ENCODE assay signal across 8 cellular contexts in the genomic region with DNA sequence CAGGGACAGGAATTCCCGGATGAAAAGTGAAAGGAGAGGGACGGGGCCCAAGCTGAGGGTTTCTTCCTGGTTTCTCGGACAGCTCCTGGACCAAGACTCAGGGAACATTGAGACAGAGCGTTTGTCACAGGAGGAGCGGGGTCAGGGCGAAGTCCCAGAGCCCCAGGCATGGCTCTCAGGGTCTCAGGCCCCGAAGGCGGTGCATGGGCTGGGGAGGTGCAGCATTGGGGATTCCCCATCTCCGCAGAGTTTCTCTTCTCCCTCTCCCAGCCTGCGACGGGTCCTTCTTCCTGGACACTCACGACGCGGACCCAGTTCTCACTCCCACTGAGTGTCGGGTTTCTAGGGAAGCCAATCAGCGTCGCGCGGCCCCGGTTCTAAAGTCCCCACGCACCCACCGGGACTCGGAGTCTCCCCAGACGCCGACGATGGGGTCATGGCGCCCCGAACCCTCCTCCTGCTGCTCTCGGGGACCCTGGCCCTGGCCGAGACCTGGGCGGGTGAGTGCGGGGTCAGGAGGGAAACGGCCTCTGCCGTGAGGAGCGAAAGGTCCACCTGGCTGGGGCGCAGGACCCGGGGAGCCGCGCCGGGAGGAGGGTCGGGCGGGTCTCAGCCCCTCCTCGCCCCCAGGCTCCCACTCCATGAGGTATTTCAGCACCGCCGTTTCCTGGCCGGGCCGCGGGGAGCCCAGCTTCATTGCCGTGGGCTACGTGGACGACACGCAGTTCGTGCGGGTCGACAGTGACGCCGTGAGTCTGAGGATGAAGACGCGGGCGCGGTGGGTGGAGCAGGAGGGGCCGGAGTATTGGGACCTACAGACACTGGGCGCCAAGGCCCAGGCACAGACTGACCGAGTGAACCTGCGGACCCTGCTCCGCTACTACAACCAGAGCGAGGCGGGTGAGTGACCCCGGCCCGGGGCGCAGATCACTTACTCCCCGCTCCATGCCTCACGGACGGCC. TPM values are rescaled to one million over a fixed set of nuclear protein-coding genes. Genes with fewer than 3 reads are reported as not detected.
DNase-seq lines count a peak whose midpoint lies in the region; ATAC-seq and TF ChIP-seq lines count a peak whose summit lies in the region.

No MANE protein-coding gene starts in this region.

- peaks cover 27% of the 10 kb centered on the region for H3K36me3 Mint-ChIP-seq in T-cell

- no peak overlapping the region for H3K18ac ChIP-seq in mesendoderm (ENCODE audit: low read length)

- H2BK15ac ChIP-seq in mesendoderm (replicated peaks; ENCODE audit: low read depth), result no peak overlapping the region

- peak overlapping the region; percentile 56 for H3K56ac ChIP-seq in mesendoderm (ENCODE audit: low read length)

- CTCF ChIA-PET in T-cell (lab: Charles Lee), result no interaction called here

- H3K27ac ChIP-seq in duodenal mucosa (ENCODE audit: low read depth, low read length), result peak overlapping the region; percentile 7
- no peak overlapping the region for H3K27ac ChIP-seq in mesendoderm (ENCODE audit: low read depth, low read length)
- peak overlapping the region in 1 of 2 donors; percentile 42 for H3K27ac ChIP-seq in thoracic aorta

- H2AK5ac ChIP-seq in mesendoderm (ENCODE audit: low read length), result no peak overlapping the region

- H3K9ac ChIP-seq in duodenal mucosa (ENCODE audit: low read depth in 1 of 2, low read length in 2 of 2) (peak overlapping the region; percentile 29 to 44), mesendoderm (ENCODE audit: low read length) (peak overlapping the region; percentile 40)

- H4K5ac ChIP-seq in mesendoderm (ENCODE audit: low read length), result no peak overlapping the region

- peaks cover 38 to 58% of the 10 kb centered on the region in 2 donors for H3K27me3 Mint-ChIP-seq in T-cell

- H3K27me3 ChIP-seq in duodenal mucosa (ENCODE audit: control insufficient read depth in 1 of 2, insufficient read depth in 2 of 2, low read length in 2 of 2) (peaks cover 4 to 14% of the 10 kb centered on the region in 2 donors), mesendoderm (ENCODE audit: insufficient read depth, low read length, poor library complexity) (peaks cover 19% of the 10 kb centered on the region), thoracic aorta (replicated peaks; ENCODE audit: insufficient read depth) (no peaks in the 10 kb centered on the region)

- H2BK5ac ChIP-seq in mesendoderm (ENCODE audit: low read length), result no peak overlapping the region

- H2BK120ac ChIP-seq in mesendoderm (ENCODE audit: low read depth, low read length), result no peak overlapping the region

- no peak overlapping the region for H3K27ac Mint-ChIP-seq in T-cell

- H3K4ac ChIP-seq in mesendoderm (ENCODE audit: low read depth, low read length), result no peak overlapping the region

- peak overlapping the region; percentile 71 to 80 (median 76) for H3K4me3 Mint-ChIP-seq in T-cell

- H3K4me3 ChIP-seq in AG10803 (ENCODE audit: low read length), result peak overlapping the region; percentile 55
- H3K4me3 ChIP-seq in duodenal mucosa (ENCODE audit: low read depth in 1 of 2, low read length in 2 of 2), result peak overlapping the region; percentile 62 to 69
- no peak overlapping the region for H3K4me3 ChIP-seq in mesendoderm (ENCODE audit: low read length)
- peak overlapping the region; percentile 91 for H3K4me3 ChIP-seq in thoracic aorta

- ATAC-seq in T-cell (replicated peaks in 1 of 4) (peak; percentile 48 to 69 (median 60)), thoracic aorta (ENCODE audit: insufficient number of reproducible peaks, low FRiP score, low read depth) (peak; percentile 17), GM21717 (IDR thresholded peaks at IDR 0.05; ENCODE audit: unreplicated experiment) (no peak), GM21447 (IDR thresholded peaks at IDR 0.05; ENCODE audit: unreplicated experiment) (no peak)

- H3K4me1 ChIP-seq in duodenal mucosa (ENCODE audit: control insufficient read depth in 1 of 2, insufficient read depth in 2 of 2, low read length in 2 of 2) (peaks cover 3 to 8% of the 10 kb centered on the region in 2 donors), mesendoderm (ENCODE audit: control insufficient read depth, low read depth, low read length) (no peaks in the 10 kb centered on the region), thoracic aorta (ENCODE audit: control insufficient read depth in 1 of 2, low read depth in 2 of 2) (peaks cover 4 to 13% of the 10 kb centered on the region in 2 donors)

- no peak overlapping the region for H4K8ac ChIP-seq in mesendoderm (ENCODE audit: low read depth, low read length)

- peak overlapping the region; percentile 66 for H3K23ac ChIP-seq in mesendoderm (ENCODE audit: low read length)

- in situ Hi-C loops in ACHN (cut with HindIII; ENCODE audit: low pct_ligation_motif_present, low pct_unique_long_range_greater_than_20kb, low sequenced_read_pairs), result no loop called here

- H3K36me3 ChIP-seq in duodenal mucosa (ENCODE audit: control insufficient read depth in 1 of 2, insufficient read depth in 2 of 2, low read length in 2 of 2), result no peaks in the 10 kb centered on the region
- no peaks in the 10 kb centered on the region for H3K36me3 ChIP-seq in mesendoderm (ENCODE audit: control insufficient read depth, insufficient read depth, low read length)
- no peaks in the 10 kb centered on the region for H3K36me3 ChIP-seq in thoracic aorta

- H3K9me3 ChIP-seq in duodenal mucosa (ENCODE audit: control insufficient read depth in 1 of 2, low read length in 2 of 2), result no peaks in the 10 kb centered on the region
- H3K9me3 ChIP-seq in thoracic aorta, result no peaks in the 10 kb centered on the region

- H3K4me1 Mint-ChIP-seq in T-cell, result peaks cover 15 to 20% (median 20%) of the 10 kb centered on the region in 3 donors

- peak; percentile 5 for DNase-seq in AG10803 (ENCODE audit: low read depth)
- DNase-seq in T-cell, result peak in 15 of 34 experiments; percentile 2 to 38 (median 11)
- peak; percentile 25 for DNase-seq in mesendoderm
- peak; percentile 9 for DNase-seq in thoracic aorta (ENCODE audit: low spot score)
- DNase-seq in ACHN, result no peak

- H3K4me2 ChIP-seq in mesendoderm (ENCODE audit: low read length), result peak overlapping the region; percentile 64

- TF ChIP-seq CTCF in AG10803 (conservative IDR thresholded peaks at IDR 0.05; ENCODE audit: low read length), result no peak
- no peak for TF ChIP-seq CTCF in thoracic aorta (IDR thresholded peaks at IDR 0.05)

- H3K79me1 ChIP-seq in mesendoderm (ENCODE audit: low read length), result no peaks in the 10 kb centered on the region

- POLR2A ChIA-PET in T-cell (lab: Charles Lee), result no interaction called here

- no peaks in the 10 kb centered on the region for H3K79me2 ChIP-seq in mesendoderm (ENCODE audit: control insufficient read depth, insufficient read depth, low read length)

- H3K9me3 Mint-ChIP-seq in T-cell, result no peaks in the 10 kb centered on the region

- no CpG with 5 or more reads among the region's 74 CpGs for whole genome bisulfite sequencing in mesendoderm (ENCODE audit: extremely low coverage, insufficient coverage, low lambda C conversion rate)

RNA-seq across cellular contexts. Expression of gene POLR1H, which starts 54.6 kb away (rescaled TPM):
- total RNA-seq in T-cell (10 to 100 TPM; 28.7 to 43.5 (median 36.5) TPM), thoracic aorta (10 to 100 TPM; 11.2 to 19.1 TPM)
- polyA plus RNA-seq in mesendoderm (2013, experiment 1 of 2), result 69.5 TPM
- polyA plus RNA-seq in mesendoderm (2013, experiment 2 of 2), result 68.9 TPM

Comparison
In these comparisons a context has a peak if more than half of its experiments do, and no peak if none do; other contexts are left out.
1. ATAC-seq: peak in T-cell (4 of 4) and thoracic aorta (single experiment); none in GM21717 (single experiment) and GM21447 (single experiment).